ENCODE assay signal across 13 cellular contexts in the genomic region with DNA sequence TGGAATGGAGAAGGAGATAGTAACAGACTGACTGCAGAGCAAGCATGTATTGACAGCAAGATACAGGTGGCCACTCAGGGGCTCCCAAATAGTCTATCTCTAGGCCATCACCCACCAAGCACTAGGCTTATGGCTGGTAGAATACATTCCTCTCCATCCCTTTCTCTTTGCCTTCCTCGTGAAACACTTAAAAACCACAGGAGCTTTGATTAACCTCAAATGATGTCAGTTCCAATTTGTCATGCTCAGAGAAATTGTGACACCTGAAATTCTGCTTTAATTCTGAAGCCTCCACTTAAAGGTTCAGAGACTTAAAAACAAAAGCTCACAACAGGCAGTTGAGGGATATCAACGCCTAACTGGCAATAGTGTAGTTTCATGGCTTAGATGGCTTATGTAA. TPM values are rescaled to one million over a fixed set of nuclear protein-coding genes. Genes with fewer than 3 reads are reported as not detected.
A peak's percentile ranks its signal among the peaks of the same experiment; 100 is the strongest.
DNase-seq lines count a peak whose midpoint lies in the region; ATAC-seq and TF ChIP-seq lines count a peak whose summit lies in the region.
"Had no signal": no experiment of that assay in that cellular context is flagged by ENCODE, and none has a peak within 500 bp of the region (broad histone marks: within the 10 kb centered on the region; RNA-seq: fewer than 3 reads in every experiment).

No MANE protein-coding gene starts in this region.

- ATAC-seq in sciatic nerve, result no peak
- ATAC-seq: A549, HCT116 had no signal

- DNase-seq in DMS79 treated with DMSO at 0.1 percent for 48 hours (lab: John Stamatoyannopoulos, UW) (peak; percentile 24), NCI-H2107 (lab: John Stamatoyannopoulos, UW) (peak; percentile 23), astrocyte of the hippocampus (ENCODE audit: low read depth, low spot score) (peak; percentile 13), glutamatergic neuron (no peak), sciatic nerve (ENCODE audit: low spot score) (no peak)
- DNase-seq: BE2C; CD8-positive, alpha-beta memory T cell; GM23248; KBM-7 had no signal

- no peak overlapping the region for H3K27ac ChIP-seq in HEK293 (ENCODE audit: extremely low read depth, low read depth, low read length)
- H3K27ac ChIP-seq: A549, GM23248 had no signal

- H3K27ac Mint-ChIP-seq in glutamatergic neuron (ENCODE audit: unreplicated experiment), result no peak overlapping the region
- H3K27ac Mint-ChIP-seq: CD14-positive monocyte had no signal

- TF ChIP-seq CTCF in HEK293 (tag by site-specific recombination; IDR thresholded peaks at IDR 0.05) (no peak), glutamatergic neuron (IDR thresholded peaks at IDR 0.05; ENCODE audit: partially characterized antibody, unreplicated experiment) (no peak)

- no peaks in the 10 kb centered on the region for H3K36me3 ChIP-seq in HEK293 (ENCODE audit: control insufficient read depth in 2 of 2, insufficient read depth in 1 of 2, low read length in 2 of 2)
- H3K36me3 ChIP-seq: BE2C had no signal

- H3K9me3 Mint-ChIP-seq in glutamatergic neuron (ENCODE audit: unreplicated experiment), result peaks cover 4% of the 10 kb centered on the region
- H3K9me3 Mint-ChIP-seq: CD8-positive, alpha-beta memory T cell had no signal

- H3K4me1 Mint-ChIP-seq in glutamatergic neuron (ENCODE audit: low read depth, unreplicated experiment), result peaks cover 10% of the 10 kb centered on the region
- H3K4me1 Mint-ChIP-seq: CD8-positive, alpha-beta memory T cell had no signal

- intact Hi-C loops in sciatic nerve (cut with DNase I), result no loop called here

- POLR2A ChIA-PET in HEK293 (lab: Yijun Ruan, JAX), result no interaction called here

- H3K4me1 ChIP-seq in HEK293 (ENCODE audit: control insufficient read depth, insufficient read depth, low read length), result peaks cover 9% of the 10 kb centered on the region
- H3K4me1 ChIP-seq: A549 had no signal

- H3K4me3 ChIP-seq in HEK293 (ENCODE audit: low read depth, low read length), result no peak overlapping the region
- H3K4me3 ChIP-seq: A549, GM23248 had no signal

- no peak overlapping the region for H3K4me3 Mint-ChIP-seq in glutamatergic neuron (ENCODE audit: unreplicated experiment)
- H3K4me3 Mint-ChIP-seq: CD14-positive monocyte; CD8-positive, alpha-beta memory T cell had no signal

- H3K9me3 ChIP-seq in HEK293 (ENCODE audit: control insufficient read depth, insufficient read depth, low read depth, low read length), result no peaks in the 10 kb centered on the region
- H3K9me3 ChIP-seq: A549, BE2C had no signal

- no peaks in the 10 kb centered on the region for H3K36me3 Mint-ChIP-seq in glutamatergic neuron (ENCODE audit: unreplicated experiment)
- H3K36me3 Mint-ChIP-seq: CD14-positive monocyte; CD8-positive, alpha-beta memory T cell had no signal

- CTCF ChIA-PET in HEK293 (lab: Yijun Ruan, JAX), result interaction anchor here (0.8 kb wide), 1 partner anchor 603 kb away, joined by 4 read pairs; no protein-coding TSS in a partner anchor

- peaks cover 2% of the 10 kb centered on the region for H3K27me3 Mint-ChIP-seq in glutamatergic neuron (ENCODE audit: unreplicated experiment)

TF ChIP-seq in HEK293, 187 proteins besides CTCF, POLR2A, EP300 and RAD21:
- TF ChIP-seq ZNF530 (tag by site-specific recombination; IDR thresholded peaks at IDR 0.05; ENCODE audit: low read depth), result no peak
- peak; percentile 81 for TF ChIP-seq PRDM6 (tag by site-specific recombination; IDR thresholded peaks at IDR 0.05)
- TF ChIP-seq ZNF169 (tag by site-specific recombination; IDR thresholded peaks at IDR 0.05), result no peak
- no peak for TF ChIP-seq ZSCAN30 (tag by site-specific recombination; IDR thresholded peaks at IDR 0.05)
- TF ChIP-seq ZNF561 (tag by site-specific recombination; IDR thresholded peaks at IDR 0.05; ENCODE audit: borderline replicate concordance), result no peak
- TF ChIP-seq GFI1B (tag by site-specific recombination; IDR thresholded peaks at IDR 0.05), result peak; percentile 79
- TF ChIP-seq ZNF777 (tag by site-specific recombination; IDR thresholded peaks at IDR 0.05; ENCODE audit: borderline replicate concordance), result no peak
- no peak for TF ChIP-seq ZNF843 (tag by site-specific recombination; IDR thresholded peaks at IDR 0.05)
- TF ChIP-seq ZNF423 (tag by site-specific recombination; IDR thresholded peaks at IDR 0.05), result no peak

RNA-seq across cellular contexts. Expression of gene ENOX1, which starts 17.2 kb away (rescaled TPM):
- total RNA-seq in glutamatergic neuron (ENCODE audit: unreplicated experiment) (8.7 TPM), sciatic nerve (4.3 TPM)

Comparison
In these comparisons a context has a peak if more than half of its experiments do, and no peak if none do; other contexts are left out.
1. DNase-seq: peak in DMS79 treated with DMSO at 0.1 percent for 48 hours (single experiment), NCI-H2107 (single experiment) and astrocyte of the hippocampus (single experiment); none in glutamatergic neuron (single experiment) and sciatic nerve (single experiment).